8 cellular contexts compared by ENCODE assay signal in the genomic region with DNA sequence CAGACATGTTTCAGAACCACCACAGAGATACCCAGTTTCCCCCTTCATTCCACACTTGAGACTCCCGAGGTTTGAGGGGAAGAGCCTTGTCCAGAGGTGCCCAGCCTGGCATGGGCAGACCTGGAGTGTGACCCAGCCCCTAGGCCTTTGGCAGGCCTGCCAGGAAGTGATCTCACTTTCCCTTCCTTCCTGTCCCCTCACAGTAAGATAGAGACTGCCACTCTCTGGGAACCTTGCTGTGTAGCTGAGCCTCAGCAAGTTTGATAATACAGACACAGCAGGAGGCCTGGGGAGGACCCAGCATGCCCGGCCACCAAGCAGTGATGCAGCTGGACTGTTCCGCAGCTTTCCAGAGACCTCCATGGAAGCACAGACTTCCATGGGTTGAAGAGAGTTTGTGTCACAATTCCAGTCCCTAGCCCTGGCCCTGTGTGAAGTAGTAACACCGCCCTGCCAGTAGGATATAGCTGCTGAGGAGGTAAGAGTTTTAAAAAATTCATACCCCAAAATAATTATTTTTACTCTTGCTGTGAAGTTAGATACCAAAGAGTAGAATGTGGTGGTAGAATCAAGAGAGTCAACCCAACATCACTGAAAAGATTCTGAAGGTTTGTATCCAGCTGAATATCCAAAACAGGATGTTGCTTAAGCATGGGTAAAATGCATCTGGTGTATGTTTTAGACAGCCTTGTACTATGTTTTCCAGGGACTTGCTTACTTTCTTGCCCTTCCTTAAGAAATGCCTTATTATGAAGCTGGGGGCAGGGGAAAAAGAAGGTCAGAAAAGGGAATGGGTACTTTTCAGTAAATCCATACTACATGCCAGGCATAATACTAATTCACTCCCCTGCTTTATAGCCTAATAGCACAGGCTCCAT. TPM values are rescaled to one million over a fixed set of nuclear protein-coding genes. Genes with fewer than 3 reads are reported as not detected.
DNase-seq lines count a peak whose midpoint lies in the region; ATAC-seq and TF ChIP-seq lines count a peak whose summit lies in the region.

No MANE protein-coding gene starts in this region.

- DNase-seq in GM10266 (ENCODE audit: extremely low spot score) = no peak
- no peak for DNase-seq in adipocyte (ENCODE audit: low read depth)
- no peak for DNase-seq in lower lobe of right lung
- no peak for DNase-seq in putamen (ENCODE audit: low spot score)
- DNase-seq in stimulated activated CD4-positive, alpha-beta T cell treated with anti-CD3 and anti-CD28 coated beads, Interleukin-1b, Interleukin-23, amount 100 ng/mL, for 48 hours = no peak

- H3K4me1 ChIP-seq in adipocyte (ENCODE audit: control insufficient read depth, insufficient read depth, low read length) (peaks cover 67% of the 10 kb centered on the region), lower lobe of right lung (peaks cover 86% of the 10 kb centered on the region)

- peak overlapping the region; percentile 38 for H3K9ac ChIP-seq in adipocyte (ENCODE audit: low read length)

- H3K36me3 ChIP-seq in adipocyte (ENCODE audit: control insufficient read depth, insufficient read depth, low read length, severe bottlenecking) (peaks cover 6% of the 10 kb centered on the region), lower lobe of right lung (no peaks in the 10 kb centered on the region)

- ATAC-seq in HG03439 (IDR thresholded peaks at IDR 0.05; ENCODE audit: unreplicated experiment) (peak; percentile 51), lower lobe of right lung (peak; percentile 61 to 69), HG03520 (IDR thresholded peaks at IDR 0.05; ENCODE audit: unreplicated experiment) (no peak), GM21717 (IDR thresholded peaks at IDR 0.05; ENCODE audit: unreplicated experiment) (no peak)

- no peak overlapping the region for H3K4me3 ChIP-seq in adipocyte (ENCODE audit: low read length)
- peak overlapping the region; percentile 31 for H3K4me3 ChIP-seq in lower lobe of right lung

- H3K27me3 ChIP-seq in adipocyte (replicated peaks; ENCODE audit: control insufficient read depth, insufficient read depth, low read length) (no peaks in the 10 kb centered on the region), lower lobe of right lung (ENCODE audit: low read depth) (no peaks in the 10 kb centered on the region)

- H3K9me3 ChIP-seq in adipocyte (ENCODE audit: control insufficient read depth, low read length) (no peaks in the 10 kb centered on the region), lower lobe of right lung (no peaks in the 10 kb centered on the region)

- intact Hi-C loops in lower lobe of right lung (cut with DNase I) = no loop called here

- TF ChIP-seq CTCF in GM10266 (IDR thresholded peaks at IDR 0.05; ENCODE audit: control insufficient read depth, insufficient read depth, low read depth, missing control alignments) (peak; percentile 30), lower lobe of right lung (IDR thresholded peaks at IDR 0.05) (peak; percentile 15)

- H3K27ac ChIP-seq in lower lobe of right lung = peak overlapping the region; percentile 77

RNA-seq across cellular contexts. Expression of a gene that starts 16.3 kb away (rescaled TPM):
- total RNA-seq in lower lobe of right lung = 61.6 TPM

RNA-seq across cellular contexts. Expression of a gene that starts 52.8 kb away (rescaled TPM):
- total RNA-seq in lower lobe of right lung = 7.7 TPM

Comparison
In these comparisons a context has a peak if more than half of its experiments do, and no peak if none do; other contexts are left out.
1. ATAC-seq: peak in HG03439 (single experiment) and lower lobe of right lung (2 of 2); none in HG03520 (single experiment) and GM21717 (single experiment).